Comparison of ENCODE assay signal across 7 cellular contexts in genomic region chr13:36418022-36418805, GRCh38. TPM values are rescaled to one million over a fixed set of nuclear protein-coding genes. Genes with fewer than 3 reads are reported as not detected.
A peak's percentile ranks its signal among the peaks of the same experiment; 100 is the strongest.
DNase-seq lines count a peak whose midpoint lies in the region; ATAC-seq and TF ChIP-seq lines count a peak whose summit lies in the region.

No MANE protein-coding gene starts in this region.

- CTCF ChIA-PET in GM10248 (lab: Yijun Ruan, JAX), result interaction anchor here (0.7 to 3.1 kb wide), 10 partner anchors 8 to 563 kb away, joined by 3 to 21 read pairs (median 4); no protein-coding TSS in a partner anchor

- POLR2A ChIA-PET in GM10248 (lab: Yijun Ruan, JAX), result no interaction called here

- no peak for TF ChIP-seq CTCF in fibroblast of the aortic adventitia (IDR thresholded peaks at IDR 0.05; ENCODE audit: insufficient read depth, low read length)
- no peak for TF ChIP-seq CTCF in GM10248 (IDR thresholded peaks at IDR 0.05; ENCODE audit: control extremely low read depth, extremely low read depth, low read depth, missing control alignments)

- in situ Hi-C loops in G401 (cut with HindIII; ENCODE audit: low sequenced_read_pairs), result no loop called here

- H3K4me3 ChIP-seq in fibroblast of the aortic adventitia (ENCODE audit: low read depth, low read length), result peak overlapping the region; percentile 20

- ATAC-seq in GM19395 (IDR thresholded peaks at IDR 0.05; ENCODE audit: unreplicated experiment), result peak; percentile 92
- ATAC-seq in HG03064 (IDR thresholded peaks at IDR 0.05; ENCODE audit: low read depth, unreplicated experiment), result peak; percentile 92

- DNase-seq in SIG-M5 (lab: John Stamatoyannopoulos, UW), result peak; percentile 95
- DNase-seq in fibroblast of the aortic adventitia (ENCODE audit: low read depth), result peak; percentile 89
- no peak for DNase-seq in GM10248 (ENCODE audit: extremely low spot score)
- DNase-seq in activated CD8-positive, alpha-beta memory T cell treated with anti-CD3 and anti-CD28 coated beads, Interleukin-2, amount 50 U/mL, for 4 hours, result no peak
- DNase-seq in G401 (ENCODE audit: low spot score), result no peak

RNA-seq across cellular contexts. Expression of gene CCNA1, which starts 14.1 kb away (rescaled TPM):
- 0.09 TPM in 1 of 2 replicates, not detected in the other for total RNA-seq in fibroblast of the aortic adventitia (ENCODE audit: low replicate concordance)
- total RNA-seq in G401 (2014; rRNA removed; shearing (Covaris generic)), result 0.25 and 1.1 TPM in 2 replicates

Comparison
In these comparisons a context has a peak if more than half of its experiments do, and no peak if none do; other contexts are left out.
1. DNase-seq: peak in SIG-M5 (single experiment) and fibroblast of the aortic adventitia (single experiment); none in GM10248 (single experiment), activated CD8-positive, alpha-beta memory T cell treated with anti-CD3 and anti-CD28 coated beads, Interleukin-2, amount 50 U/mL, for 4 hours (single experiment) and G401 (single experiment).